ENCODE assay signal across 22 cellular contexts in the genomic region with DNA sequence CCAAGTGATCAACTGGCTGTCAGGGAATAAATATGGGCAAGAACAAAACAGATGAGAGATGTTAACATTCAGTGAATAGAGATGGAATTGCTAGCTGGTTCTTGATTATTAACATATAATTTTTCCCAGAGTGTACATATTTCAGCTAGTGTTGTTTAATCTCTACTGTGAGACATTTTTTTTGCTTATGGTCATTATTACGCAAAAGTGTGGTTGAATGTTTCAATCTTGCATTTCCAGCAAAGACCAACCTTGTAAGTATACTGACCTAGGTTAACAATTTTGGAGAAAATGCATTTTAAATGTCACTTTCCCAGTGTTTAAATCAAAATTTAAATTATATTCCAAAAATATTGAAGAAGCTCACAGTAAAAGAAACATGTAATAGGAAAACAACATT.
"Had no signal": no experiment of that assay in that cellular context is flagged by ENCODE, and none has a peak within 500 bp of the region (broad histone marks: within the 10 kb centered on the region; RNA-seq: fewer than 3 reads in every experiment).

No MANE protein-coding gene starts in this region.

- H3K27me3 ChIP-seq: brain microvascular endothelial cell, sigmoid colon, upper lobe of right lung had no signal

- H3K36me3 Mint-ChIP-seq: activated CD4-positive, alpha-beta memory T cell treated with anti-CD3 and anti-CD28 coated beads for 36 hours; activated naive CD8-positive, alpha-beta T cell treated with anti-CD3 and anti-CD28 coated beads, Interleukin-2, amount 10 ng/mL, durations not matched to agents 7 days and 5 days; stimulated activated naive B cell treated with anti-CD40 and anti-IgM and Interleukin-4, amounts not matched to agents 10 μg/mL and 1 μg/mL and 100 μg/mL, for 72 hours had no signal

- H3K4me3 ChIP-seq: lower lobe of right lung, sigmoid colon, upper lobe of right lung had no signal

- H3K27me3 Mint-ChIP-seq: activated CD4-positive, alpha-beta memory T cell treated with anti-CD3 and anti-CD28 coated beads for 36 hours; activated naive CD8-positive, alpha-beta T cell treated with anti-CD3 and anti-CD28 coated beads, Interleukin-2, amount 10 ng/mL, durations not matched to agents 7 days and 5 days; dendritic cell treated with granulocyte-macrophage colony-stimulating factor and Interleukin-4, amounts not matched to agents 40 ng/mL and 50 ng/mL, for 4 days; stimulated activated naive B cell treated with anti-CD40 and anti-IgM and Interleukin-4, amounts not matched to agents 10 μg/mL and 1 μg/mL and 100 μg/mL, for 72 hours had no signal

- ATAC-seq: esophagus mucosa; lower lobe of right lung; stimulated activated naive B cell treated with anti-CD40 and anti-IgM and Interleukin-4, amounts not matched to agents 10 μg/mL and 1 μg/mL and 100 μg/mL, for 72 hours; upper lobe of right lung; WTC11 had no signal

- H3K4me3 Mint-ChIP-seq: activated CD4-positive, alpha-beta memory T cell treated with anti-CD3 and anti-CD28 coated beads for 36 hours; activated naive CD8-positive, alpha-beta T cell treated with anti-CD3 and anti-CD28 coated beads, Interleukin-2, amount 10 ng/mL, durations not matched to agents 7 days and 5 days; dendritic cell treated with granulocyte-macrophage colony-stimulating factor and Interleukin-4, amounts not matched to agents 40 ng/mL and 50 ng/mL, for 4 days; nephron; stimulated activated naive B cell treated with anti-CD40 and anti-IgM and Interleukin-4, amounts not matched to agents 10 μg/mL and 1 μg/mL and 100 μg/mL, for 72 hours; T-helper 2 cell treated with Interferon-gamma antibody and Interleukin-4, amounts not matched to agents 5 μg/mL and 100 μg/mL, for 36 hours; WTC11 had no signal

- H3K9me3 Mint-ChIP-seq: nephron had no signal

- H3K9me3 ChIP-seq: lower lobe of right lung, sigmoid colon, upper lobe of right lung had no signal

- FAIRE-seq: keratinocyte had no signal

- H3K4me1 Mint-ChIP-seq: activated naive CD8-positive, alpha-beta T cell treated with anti-CD3 and anti-CD28 coated beads, Interleukin-2, amount 10 ng/mL, durations not matched to agents 7 days and 5 days; nephron; stimulated activated naive B cell treated with anti-CD40 and anti-IgM and Interleukin-4, amounts not matched to agents 10 μg/mL and 1 μg/mL and 100 μg/mL, for 72 hours had no signal

- H3K27ac Mint-ChIP-seq: activated CD4-positive, alpha-beta memory T cell treated with anti-CD3 and anti-CD28 coated beads for 36 hours; activated naive CD8-positive, alpha-beta T cell treated with anti-CD3 and anti-CD28 coated beads, Interleukin-2, amount 10 ng/mL, durations not matched to agents 7 days and 5 days; dendritic cell treated with granulocyte-macrophage colony-stimulating factor and Interleukin-4, amounts not matched to agents 40 ng/mL and 50 ng/mL, for 4 days; nephron; stimulated activated naive B cell treated with anti-CD40 and anti-IgM and Interleukin-4, amounts not matched to agents 10 μg/mL and 1 μg/mL and 100 μg/mL, for 72 hours; T-helper 2 cell treated with Interferon-gamma antibody and Interleukin-4, amounts not matched to agents 5 μg/mL and 100 μg/mL, for 36 hours; WTC11 had no signal

- H3K4me1 ChIP-seq: lower lobe of right lung, sigmoid colon, upper lobe of right lung had no signal

- H3K27ac ChIP-seq: brain microvascular endothelial cell, lower lobe of right lung, sigmoid colon, upper lobe of right lung had no signal

- H3K36me3 ChIP-seq: brain microvascular endothelial cell, lower lobe of right lung, sigmoid colon, upper lobe of right lung had no signal

- DNase-seq: activated CD4-positive, alpha-beta memory T cell treated with anti-CD3 and anti-CD28 coated beads for 36 hours; activated CD4-positive, alpha-beta T cell treated with anti-CD3 and anti-CD28 coated beads for 4 hours; activated naive CD8-positive, alpha-beta T cell treated with anti-CD3 and anti-CD28 coated beads, Interleukin-2, amount 10 ng/mL, durations not matched to agents 7 days and 5 days; activated T-cell treated with anti-CD3 and anti-CD28 coated beads for 4 hours; aorta; brain microvascular endothelial cell; cerebellar nuclear complex; effector CD8-positive, alpha-beta T cell; foreskin melanocyte; glutamatergic neuron; hippocampal formation; lower lobe of right lung; nucleus accumbens; sigmoid colon; stimulated activated naive B cell treated with anti-CD40 and anti-IgM and Interleukin-4, amounts not matched to agents 10 μg/mL and 1 μg/mL and 100 μg/mL, for 72 hours; upper lobe of right lung had no signal
